ENCODE assay signal across 8 cellular contexts in the genomic region with DNA sequence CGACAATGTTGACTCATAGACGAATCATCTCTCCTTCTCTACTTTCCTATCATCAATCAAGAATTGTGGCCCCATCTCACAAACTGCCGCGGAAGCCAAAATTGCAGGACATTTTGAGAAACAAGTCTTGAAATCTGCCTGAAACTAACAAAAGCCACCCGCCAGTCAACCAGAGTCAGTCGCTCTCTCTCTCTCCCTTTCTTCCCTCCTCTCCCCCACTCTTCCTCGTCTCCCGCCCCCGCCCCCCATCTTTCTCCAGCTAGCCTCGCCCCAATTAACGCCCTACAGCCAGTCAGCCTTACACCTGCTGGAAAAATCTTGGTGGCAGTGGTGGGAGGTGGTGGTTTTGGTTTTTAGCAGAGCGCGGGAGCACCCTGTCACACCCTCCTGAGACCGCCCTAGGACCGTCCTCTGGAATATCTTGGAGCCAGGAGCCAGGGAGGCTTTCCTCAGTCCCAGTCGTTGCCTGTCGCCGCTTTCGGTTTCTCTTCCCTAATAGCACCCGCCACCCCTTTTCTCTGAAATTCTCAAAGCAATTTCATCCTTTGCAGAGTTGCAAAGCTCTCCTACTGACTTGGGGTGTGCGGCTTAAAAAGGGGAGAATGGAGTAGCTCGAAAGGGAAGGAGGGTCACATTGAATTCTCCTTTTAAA.
DNase-seq lines count a peak whose midpoint lies in the region; ATAC-seq and TF ChIP-seq lines count a peak whose summit lies in the region.

No MANE protein-coding gene starts in this region.

- TF ChIP-seq CTCF in activated CD8-positive, alpha-beta T cell treated with anti-CD3 and anti-CD28 coated beads for 36 hours (IDR thresholded peaks at IDR 0.05): no peak
- no peak for TF ChIP-seq CTCF in suprapubic skin (IDR thresholded peaks at IDR 0.05)

- peaks cover 61% of the 10 kb centered on the region for H3K4me1 Mint-ChIP-seq in activated naive CD4-positive, alpha-beta T cell treated with anti-CD3 and anti-CD28 coated beads for 36 hours (ENCODE audit: low read depth)
- peaks cover 55% of the 10 kb centered on the region for H3K4me1 Mint-ChIP-seq in activated CD8-positive, alpha-beta T cell treated with anti-CD3 and anti-CD28 coated beads for 36 hours (ENCODE audit: low read depth)

- no peaks in the 10 kb centered on the region for H3K36me3 Mint-ChIP-seq in activated naive CD4-positive, alpha-beta T cell treated with anti-CD3 and anti-CD28 coated beads for 36 hours (ENCODE audit: low read depth)
- no peaks in the 10 kb centered on the region for H3K36me3 Mint-ChIP-seq in activated CD8-positive, alpha-beta T cell treated with anti-CD3 and anti-CD28 coated beads for 36 hours (ENCODE audit: low read depth)

- H3K4me1 ChIP-seq in suprapubic skin: peaks cover 56% of the 10 kb centered on the region

- no peaks in the 10 kb centered on the region for H3K36me3 ChIP-seq in suprapubic skin

- intact Hi-C loops in activated naive CD4-positive, alpha-beta T cell treated with anti-CD3 and anti-CD28 coated beads for 36 hours (cut with micrococcal nuclease): loop anchor here (10.0 kb wide), 1 partner anchor 1807 kb away; no protein-coding TSS in a partner anchor
- intact Hi-C loops in activated CD8-positive, alpha-beta T cell treated with anti-CD3 and anti-CD28 coated beads for 36 hours (cut with micrococcal nuclease): loop anchor here (5.0 to 10.0 kb wide), 2 partner anchors 415 to 1687 kb away; a partner anchor contains a TSS
- intact Hi-C loops in left colon (cut with DNase I, micrococcal nuclease): loop anchor here in 1 of 2 donors (10.0 kb wide), 1 partner anchor 417 kb away; a partner anchor contains a TSS

- no peak for ATAC-seq in activated CD8-positive, alpha-beta T cell treated with anti-CD3 and anti-CD28 coated beads for 36 hours
- ATAC-seq in left colon (peak; percentile 48), HG03432 (IDR thresholded peaks at IDR 0.05; ENCODE audit: unreplicated experiment) (no peak)

- TF ChIP-seq POLR2A in suprapubic skin (IDR thresholded peaks at IDR 0.05): no peak

- no peaks in the 10 kb centered on the region for H3K9me3 ChIP-seq in suprapubic skin

- H3K27me3 ChIP-seq in suprapubic skin: peaks cover 79% of the 10 kb centered on the region

- H3K4me3 ChIP-seq in suprapubic skin: peak overlapping the region; percentile 55

- no peaks in the 10 kb centered on the region for H3K9me3 Mint-ChIP-seq in activated naive CD4-positive, alpha-beta T cell treated with anti-CD3 and anti-CD28 coated beads for 36 hours
- H3K9me3 Mint-ChIP-seq in activated CD8-positive, alpha-beta T cell treated with anti-CD3 and anti-CD28 coated beads for 36 hours: no peaks in the 10 kb centered on the region

- TF ChIP-seq EP300 in suprapubic skin (IDR thresholded peaks at IDR 0.05): no peak

- POLR2A ChIA-PET in activated CD8-positive, alpha-beta T cell treated with anti-CD3 and anti-CD28 coated beads for 36 hours (lab: Charles Lee): no interaction called here

- H3K27me3 Mint-ChIP-seq in activated naive CD4-positive, alpha-beta T cell treated with anti-CD3 and anti-CD28 coated beads for 36 hours (ENCODE audit: low read depth): peaks cover 72% of the 10 kb centered on the region
- H3K27me3 Mint-ChIP-seq in activated CD8-positive, alpha-beta T cell treated with anti-CD3 and anti-CD28 coated beads for 36 hours: peaks cover 81% of the 10 kb centered on the region

- H3K27ac Mint-ChIP-seq in activated naive CD4-positive, alpha-beta T cell treated with anti-CD3 and anti-CD28 coated beads for 36 hours: no peak overlapping the region
- no peak overlapping the region for H3K27ac Mint-ChIP-seq in activated CD8-positive, alpha-beta T cell treated with anti-CD3 and anti-CD28 coated beads for 36 hours

- CTCF ChIA-PET in activated naive CD4-positive, alpha-beta T cell treated with anti-CD3 and anti-CD28 coated beads for 36 hours (lab: Charles Lee): interaction anchor here (0.5 to 0.6 kb wide), 2 partner anchors 78 to 1390 kb away, joined by 3 read pairs; no protein-coding TSS in a partner anchor
- CTCF ChIA-PET in activated CD8-positive, alpha-beta T cell treated with anti-CD3 and anti-CD28 coated beads for 36 hours (lab: Charles Lee): interaction anchor here (1.9 kb wide), 1 partner anchor 412 kb away, joined by 5 read pairs; no protein-coding TSS in a partner anchor

- 5% methylated on average over 22 of the region's 22 CpGs for WGBS in suprapubic skin

- H3K27ac ChIP-seq in suprapubic skin: no peak overlapping the region

- DNase-seq in activated naive CD4-positive, alpha-beta T cell treated with anti-CD3 and anti-CD28 coated beads for 36 hours: no peak
- DNase-seq in activated naive CD4-positive, alpha-beta T cell (lab: John Stamatoyannopoulos, UW): no peak
- no peak for DNase-seq in activated CD8-positive, alpha-beta T cell treated with anti-CD3 and anti-CD28 coated beads for 36 hours
- peak in 1 of 2 donors; percentile 18 for DNase-seq in left colon
- DNase-seq in suprapubic skin (ENCODE audit: low spot score in 2 of 2): no peak
- no peak for DNase-seq in DMS 273 treated with DMSO at 0.1 percent for 48 hours (lab: John Stamatoyannopoulos, UW)
- no peak for DNase-seq in NCI-H187 treated with DMSO at 0.1 percent for 48 hours (lab: John Stamatoyannopoulos, UW)

- peak overlapping the region; percentile 52 for H3K4me3 Mint-ChIP-seq in activated naive CD4-positive, alpha-beta T cell treated with anti-CD3 and anti-CD28 coated beads for 36 hours
- peak overlapping the region; percentile 64 for H3K4me3 Mint-ChIP-seq in activated CD8-positive, alpha-beta T cell treated with anti-CD3 and anti-CD28 coated beads for 36 hours
